8 cellular contexts compared by ENCODE assay signal in the genomic region with DNA sequence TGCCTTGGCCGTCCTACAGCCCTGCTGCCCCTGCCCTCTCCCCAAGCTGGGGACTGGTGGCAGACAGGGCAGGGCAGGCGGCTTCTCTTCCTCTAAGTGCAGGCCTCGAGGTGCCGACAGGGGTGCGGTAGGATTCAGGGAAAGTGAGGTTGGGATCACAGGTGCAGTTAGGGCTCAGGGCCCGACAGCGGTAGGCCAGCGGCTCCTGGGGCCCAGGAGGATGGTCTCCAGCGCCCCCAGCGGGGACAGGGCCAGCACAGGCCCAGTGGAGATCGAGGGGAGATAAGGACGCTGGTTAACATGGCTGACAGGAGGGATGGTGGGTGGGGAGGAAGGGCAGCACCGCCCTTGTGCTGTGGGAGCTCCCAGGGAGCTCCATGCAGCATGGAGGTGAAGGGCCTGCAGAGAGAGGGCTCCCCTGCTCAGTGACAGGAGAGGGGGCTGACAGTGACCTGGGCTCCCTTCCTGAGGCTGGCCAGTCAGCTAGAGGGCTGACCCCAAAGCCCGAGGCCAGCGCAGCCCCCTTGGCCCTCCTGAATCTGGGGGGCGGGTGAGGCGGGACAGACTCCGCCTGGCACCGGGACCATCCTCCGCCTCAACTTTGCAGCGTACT. TPM values are rescaled to one million over a fixed set of nuclear protein-coding genes. Genes with fewer than 3 reads are reported as not detected.
DNase-seq lines count a peak whose midpoint lies in the region; ATAC-seq and TF ChIP-seq lines count a peak whose summit lies in the region.

No MANE protein-coding gene starts in this region.

- DNase-seq in breast epithelium (ENCODE audit: low spot score in 2 of 2) (no peak), mammary epithelial cell (no peak), SJCRH30 (peak; percentile 42 to 55), dermis blood vessel endothelial cell (peak; percentile 65), DMS79 treated with DMSO at 0.1 percent for 48 hours (lab: John Stamatoyannopoulos, UW) (no peak), NCI-H2171 treated with DMSO at 0.1 percent for 48 hours (lab: John Stamatoyannopoulos, UW) (no peak)
- DNase-seq in naive thymus-derived CD8-positive, alpha-beta T cell: peak in 8 of 10 donors; percentile 41 to 78 (median 55)

- in situ Hi-C loops in mammary epithelial cell (cut with MboI; ENCODE audit: low sequenced_read_pairs in 2 of 2): no loop called here

- no peaks in the 10 kb centered on the region for H3K27me3 ChIP-seq in breast epithelium
- no peaks in the 10 kb centered on the region for H3K27me3 ChIP-seq in mammary epithelial cell (ENCODE audit: insufficient read depth, low read length)
- H3K27me3 ChIP-seq in SJCRH30: no peaks in the 10 kb centered on the region

- no peak overlapping the region for H3K4me2 ChIP-seq in mammary epithelial cell (ENCODE audit: insufficient read depth, low read depth, low read length)

- H3K9me3 ChIP-seq in breast epithelium: no peaks in the 10 kb centered on the region
- no peaks in the 10 kb centered on the region for H3K9me3 ChIP-seq in mammary epithelial cell (replicated peaks; ENCODE audit: insufficient read depth, low read length)
- H3K9me3 ChIP-seq in SJCRH30 (replicated peaks): no peaks in the 10 kb centered on the region

- H2AFZ ChIP-seq in mammary epithelial cell (ENCODE audit: low read depth, low read length): no peak overlapping the region

- POLR2A ChIA-PET in naive thymus-derived CD8-positive, alpha-beta T cell (lab: Charles Lee): interaction anchor here (1.2 kb wide), 1 partner anchor 8 kb away, joined by 3 read pairs; no protein-coding TSS in a partner anchor

- no peaks in the 10 kb centered on the region for H3K9me3 Mint-ChIP-seq in naive thymus-derived CD8-positive, alpha-beta T cell

- H3K36me3 Mint-ChIP-seq in naive thymus-derived CD8-positive, alpha-beta T cell: no peaks in the 10 kb centered on the region

- intact Hi-C loops in breast epithelium (cut with DNase I; ENCODE audit: low total_unique reads): no loop called here
- intact Hi-C loops in mammary epithelial cell (cut with micrococcal nuclease): no loop called here

- H3K4me3 ChIP-seq in breast epithelium: peak overlapping the region in 2 of 3 donors; percentile 72 to 79
- H3K4me3 ChIP-seq in mammary epithelial cell (replicated peaks in 1 of 3; ENCODE audit: insufficient read depth in 1 of 3, low read depth in 2 of 3, low read length in 3 of 3): no peak overlapping the region
- no peak overlapping the region for H3K4me3 ChIP-seq in SJCRH30

- H3K27me3 Mint-ChIP-seq in naive thymus-derived CD8-positive, alpha-beta T cell: peaks cover 0 to 2% (median 0%) of the 10 kb centered on the region in 5 donors

- H3K4me1 ChIP-seq in breast epithelium: peaks cover 38 to 46% of the 10 kb centered on the region in 2 donors
- peaks cover 49% of the 10 kb centered on the region for H3K4me1 ChIP-seq in mammary epithelial cell (ENCODE audit: insufficient read depth, low read length)
- H3K4me1 ChIP-seq in SJCRH30: peaks cover 42% of the 10 kb centered on the region

- TF ChIP-seq CTCF in breast epithelium (IDR thresholded peaks at IDR 0.05) (no peak), mammary epithelial cell (conservative IDR thresholded peaks at IDR 0.05 in 1 of 2, IDR thresholded peaks at IDR 0.05 in 1 of 2; ENCODE audit: extremely low read depth in 1 of 2, insufficient read depth in 1 of 2, low read depth in 1 of 2, low read length in 2 of 2) (no peak)

- peak overlapping the region; percentile 99 to 100 for H3K27ac ChIP-seq in breast epithelium
- no peak overlapping the region for H3K27ac ChIP-seq in mammary epithelial cell (ENCODE audit: insufficient read depth, low read depth, low read length)
- H3K27ac ChIP-seq in SJCRH30: no peak overlapping the region

- dilution Hi-C loops in mammary epithelial cell (cut with HindIII; ENCODE audit: low sequenced_read_pairs): no loop called here

- H3K36me3 ChIP-seq in breast epithelium (no peaks in the 10 kb centered on the region), mammary epithelial cell (ENCODE audit: insufficient read depth, low read length) (no peaks in the 10 kb centered on the region), SJCRH30 (no peaks in the 10 kb centered on the region)

- H3K9ac ChIP-seq in mammary epithelial cell (ENCODE audit: insufficient read depth, low read length): no peak overlapping the region

- ATAC-seq in naive thymus-derived CD8-positive, alpha-beta T cell: no peak
- ATAC-seq in HG03354 (IDR thresholded peaks at IDR 0.05; ENCODE audit: poor library complexity, severe bottlenecking, unreplicated experiment): no peak

- no peaks in the 10 kb centered on the region for H3K79me2 ChIP-seq in mammary epithelial cell (ENCODE audit: insufficient read depth, low read length)

- peak overlapping the region; percentile 68 to 100 (median 98) for H3K27ac Mint-ChIP-seq in naive thymus-derived CD8-positive, alpha-beta T cell

- BruUV-seq in mammary epithelial cell (replicated peaks; lab: Mats Ljungman, UMichigan): no TSS peak

- CTCF ChIA-PET in mammary epithelial cell (lab: Charles Lee; ENCODE audit: low non-redundant PET): no interaction called here

- H4K20me1 ChIP-seq in mammary epithelial cell (ENCODE audit: insufficient read depth, low read length): no peaks in the 10 kb centered on the region

- H3K4me1 Mint-ChIP-seq in naive thymus-derived CD8-positive, alpha-beta T cell: peaks cover 27 to 73% (median 55%) of the 10 kb centered on the region in 4 donors

- TF ChIP-seq POLR2A in breast epithelium (IDR thresholded peaks at IDR 0.05): no peak

- WGBS in mammary epithelial cell (ENCODE audit: low coverage, missing lambda C conversion rate): 86% methylated on average over 19 of the region's 21 CpGs

- peak overlapping the region; percentile 36 to 88 (median 64) for H3K4me3 Mint-ChIP-seq in naive thymus-derived CD8-positive, alpha-beta T cell

RNA-seq across cellular contexts. Expression of a gene that starts 0.9 kb away (rescaled TPM):
- total RNA-seq in breast epithelium (10 to 100 TPM; 24.1 to 32.8 (median 32.8) TPM), mammary epithelial cell (under 1 TPM; 0.50 to 0.59 TPM), dermis blood vessel endothelial cell (0.42 and 0.68 TPM in 2 replicates)
- polyA plus RNA-seq in mammary epithelial cell: 0.37 TPM
- polyA minus RNA-seq in mammary epithelial cell: not detected
- total RNA-seq in SJCRH30 (2014; rRNA removed; shearing (Covaris generic)): 0.14 TPM in 1 of 2 replicates, not detected in the other
- total RNA-seq in naive thymus-derived CD8-positive, alpha-beta T cell: 10 to 100 TPM; 96.5 to 98.1 TPM
- polyA plus RNA-seq in naive thymus-derived CD8-positive, alpha-beta T cell: 100 to 1,000 TPM; 342 to 784 (median 530) TPM

RNA-seq across cellular contexts. Expression of a gene that starts 5.2 kb away (rescaled TPM):
- 1 to 10 TPM; 4.9 to 7.8 (median 6.7) TPM for total RNA-seq in breast epithelium
- 10 to 100 TPM in 1 of 2 donors, 1 to 10 TPM in 1; 3.5 to 21.3 TPM for total RNA-seq in mammary epithelial cell
- polyA plus RNA-seq in mammary epithelial cell: 12.6 TPM
- 2.1 TPM for polyA minus RNA-seq in mammary epithelial cell
- 30.9 and 37.4 TPM in 2 replicates for total RNA-seq in SJCRH30 (2014; rRNA removed; shearing (Covaris generic))
- total RNA-seq in dermis blood vessel endothelial cell: 9.7 and 18.0 TPM in 2 replicates
- total RNA-seq in naive thymus-derived CD8-positive, alpha-beta T cell: 10 to 100 TPM; 22.2 to 25.0 TPM
- polyA plus RNA-seq in naive thymus-derived CD8-positive, alpha-beta T cell: 10 to 100 TPM in 1 of 3 donors, 1 to 10 TPM in 2; 7.2 to 10.1 (median 7.6) TPM

RNA-seq across cellular contexts. Expression of a gene that starts 11.2 kb away (rescaled TPM):
- total RNA-seq in breast epithelium: 100 to 1,000 TPM in 1 of 3 donors, 10 to 100 TPM in 2; 46.2 to 146 (median 92.1) TPM
- total RNA-seq in mammary epithelial cell: 100 to 1,000 TPM in 1 of 2 donors, 10 to 100 TPM in 1; 97.7 to 103 TPM
- 120 TPM for polyA plus RNA-seq in mammary epithelial cell
- 52.5 TPM for polyA minus RNA-seq in mammary epithelial cell
- 68.2 and 71.7 TPM in 2 replicates for total RNA-seq in SJCRH30 (2014; rRNA removed; shearing (Covaris generic))
- total RNA-seq in dermis blood vessel endothelial cell: 265 and 324 TPM in 2 replicates
- total RNA-seq in naive thymus-derived CD8-positive, alpha-beta T cell: 1 to 10 TPM; 2.2 to 2.3 TPM
- 10 to 100 TPM; 21.1 to 86.9 (median 28.3) TPM for polyA plus RNA-seq in naive thymus-derived CD8-positive, alpha-beta T cell

RNA-seq across cellular contexts. Expression of a gene that starts 40.6 kb away (rescaled TPM):
- 1 to 10 TPM; 2.4 to 9.2 (median 9.2) TPM for total RNA-seq in breast epithelium
- total RNA-seq in mammary epithelial cell: 1 to 10 TPM; 2.2 to 6.0 TPM
- polyA plus RNA-seq in mammary epithelial cell: 1.9 TPM
- not detected for polyA minus RNA-seq in mammary epithelial cell
- 4.4 and 4.8 TPM in 2 replicates for total RNA-seq in SJCRH30 (2014; rRNA removed; shearing (Covaris generic))
- 4.6 and 11.7 TPM in 2 replicates for total RNA-seq in dermis blood vessel endothelial cell
- total RNA-seq in naive thymus-derived CD8-positive, alpha-beta T cell: 1 to 10 TPM; 5.5 to 6.6 TPM
- 1 to 10 TPM; 1.6 to 4.4 (median 4.3) TPM for polyA plus RNA-seq in naive thymus-derived CD8-positive, alpha-beta T cell

Comparison
In these comparisons a context has a peak if more than half of its experiments do, and no peak if none do; other contexts are left out.
1. H3K27ac ChIP-seq: peak in breast epithelium (2 of 2); none in mammary epithelial cell (single experiment) and SJCRH30 (single experiment).
2. H3K4me3 ChIP-seq: peak in breast epithelium (2 of 3); none in mammary epithelial cell (0 of 3) and SJCRH30 (single experiment).
3. RNA of a gene that starts 0.9 kb away (total RNA-seq): 96.5 to 98.1 TPM in naive thymus-derived CD8-positive, alpha-beta T cell and 24.1 to 32.8 TPM in breast epithelium; 0.42 to 0.68 TPM in dermis blood vessel endothelial cell, 0.50 to 0.59 TPM in mammary epithelial cell and 0.14 TPM in SJCRH30; every median in the first group is over 10 times any median in the second.
4. DNase-seq: peak in SJCRH30 (2 of 2), dermis blood vessel endothelial cell (single experiment) and naive thymus-derived CD8-positive, alpha-beta T cell (8 of 10); none in breast epithelium (0 of 2), mammary epithelial cell (single experiment), DMS79 treated with DMSO at 0.1 percent for 48 hours (single experiment) and NCI-H2171 treated with DMSO at 0.1 percent for 48 hours (single experiment).
5. RNA of a gene that starts 11.2 kb away (total RNA-seq): 265 to 324 TPM in dermis blood vessel endothelial cell, 97.7 to 103 TPM in mammary epithelial cell, 46.2 to 146 TPM in breast epithelium and 68.2 to 71.7 TPM in SJCRH30; 2.2 to 2.3 TPM in naive thymus-derived CD8-positive, alpha-beta T cell; every median in the first group is over 10 times any median in the second.